14 cellular contexts compared by ENCODE assay signal in the genomic region with DNA sequence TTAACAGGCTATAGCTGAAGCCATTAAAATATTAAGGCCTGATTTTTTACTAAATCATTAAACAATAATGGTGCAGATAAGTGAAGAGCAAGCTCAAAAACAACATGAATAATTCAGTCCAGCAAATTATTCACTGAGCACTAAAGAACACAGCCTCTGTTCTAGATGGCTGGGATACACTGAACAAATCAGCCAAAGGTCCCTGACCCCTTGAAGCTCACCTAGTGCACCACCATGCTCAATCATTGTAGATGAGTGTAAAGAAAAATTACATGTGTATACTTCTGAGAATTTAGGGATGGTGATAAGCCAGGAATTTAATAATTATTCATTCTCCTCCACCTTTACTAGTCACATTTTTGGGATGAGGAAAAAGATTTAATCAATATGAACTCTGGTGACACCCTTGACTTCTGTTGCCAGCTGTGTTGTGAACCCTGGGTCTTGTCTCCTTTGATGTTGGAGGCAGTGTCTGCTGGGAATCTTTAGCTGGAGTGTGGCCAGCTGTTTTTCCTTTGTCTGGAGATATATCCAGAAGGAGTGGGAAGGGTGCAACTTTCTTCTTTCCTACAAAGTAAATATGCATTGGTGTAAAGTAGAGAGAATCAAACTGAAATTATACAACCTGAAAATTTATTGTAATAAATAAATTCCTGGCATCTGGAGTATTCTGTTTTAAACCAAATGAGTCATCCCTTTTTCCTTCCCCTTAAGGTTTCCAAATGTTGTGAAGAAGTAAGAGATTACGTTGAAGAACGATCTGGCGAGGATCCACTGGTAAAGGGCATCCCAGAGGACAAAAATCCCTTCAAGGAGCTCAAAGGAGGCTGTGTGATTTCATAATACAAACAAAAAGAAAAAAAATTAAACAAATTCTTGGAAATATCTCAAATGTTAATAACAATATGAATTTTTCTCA. TPM values are rescaled to one million over a fixed set of nuclear protein-coding genes. Genes with fewer than 3 reads are reported as not detected.
DNase-seq lines count a peak whose midpoint lies in the region; ATAC-seq and TF ChIP-seq lines count a peak whose summit lies in the region.
"Had no signal": no experiment of that assay in that cellular context is flagged by ENCODE, and none has a peak within 500 bp of the region (broad histone marks: within the 10 kb centered on the region; RNA-seq: fewer than 3 reads in every experiment).

No MANE protein-coding gene starts in this region.

- H3K9ac ChIP-seq in colonic mucosa (ENCODE audit: low read depth in 2 of 2, low read length in 2 of 2) = no peak overlapping the region

- H3K4me3 Mint-ChIP-seq in naive thymus-derived CD8-positive, alpha-beta T cell = no peak overlapping the region
- H3K4me3 Mint-ChIP-seq: activated T-helper 17 cell treated with anti-CD3 and anti-CD28 coated beads, Interleukin-2, amount 50 U/mL, for 72 hours had no signal

- H3K27me3 ChIP-seq in body of pancreas (no peaks in the 10 kb centered on the region), colonic mucosa (no peaks in the 10 kb centered on the region)
- H3K27me3 ChIP-seq: cardiac muscle cell had no signal

- H3K27ac Mint-ChIP-seq in naive thymus-derived CD8-positive, alpha-beta T cell = no peak overlapping the region
- H3K27ac Mint-ChIP-seq: activated T-helper 17 cell treated with anti-CD3 and anti-CD28 coated beads, Interleukin-2, amount 50 U/mL, for 72 hours had no signal

- H3K27ac ChIP-seq in body of pancreas (peak overlapping the region in 1 of 4 donors; percentile 57), colonic mucosa (no peak overlapping the region)
- H3K27ac ChIP-seq: cardiac muscle cell, neutrophil had no signal

- H3K9me3 ChIP-seq in body of pancreas (no peaks in the 10 kb centered on the region), colonic mucosa (no peaks in the 10 kb centered on the region)
- H3K9me3 ChIP-seq: Caco-2, neutrophil had no signal

- DNase-seq in HS-5 (ENCODE audit: low read depth) = peak; percentile 5
- peak in 3 of 4 donors; percentile 16 to 23 (median 19) for DNase-seq in body of pancreas
- peak; percentile 73 for DNase-seq in iris pigment epithelial cell (ENCODE audit: low read depth)
- DNase-seq in stromal cell of bone marrow (ENCODE audit: low read depth) = peak; percentile 67
- DNase-seq in MV-4-11 (lab: John Stamatoyannopoulos, UW) = no peak
- DNase-seq in naive thymus-derived CD8-positive, alpha-beta T cell = no peak
- no peak for DNase-seq in colonic mucosa
- DNase-seq: Caco-2, erythroblast, NCI-H1694 had no signal

- POLR2A ChIA-PET in naive thymus-derived CD8-positive, alpha-beta T cell (lab: Charles Lee) = no interaction called here

- H3K36me3 ChIP-seq in body of pancreas (replicated peaks in 1 of 2; ENCODE audit: insufficient read depth in 1 of 2, low read depth in 2 of 2) (no peaks in the 10 kb centered on the region), colonic mucosa (no peaks in the 10 kb centered on the region)
- H3K36me3 ChIP-seq: cardiac muscle cell, neutrophil had no signal

- H3K9me3 Mint-ChIP-seq in naive thymus-derived CD8-positive, alpha-beta T cell = no peaks in the 10 kb centered on the region
- H3K9me3 Mint-ChIP-seq: activated T-helper 17 cell treated with anti-CD3 and anti-CD28 coated beads, Interleukin-2, amount 50 U/mL, for 72 hours had no signal

- intact Hi-C loops in body of pancreas (cut with DNase I) (no loop called here), colonic mucosa (cut with DNase I) (no loop called here)

- ATAC-seq in body of pancreas = peak; percentile 59
- ATAC-seq in naive thymus-derived CD8-positive, alpha-beta T cell = no peak
- ATAC-seq: activated T-helper 17 cell treated with anti-CD3 and anti-CD28 coated beads, Interleukin-2, amount 50 U/mL, for 72 hours had no signal

- no peak for TF ChIP-seq CTCF in body of pancreas (IDR thresholded peaks at IDR 0.05)
- TF ChIP-seq CTCF in colonic mucosa (IDR thresholded peaks at IDR 0.05) = no peak

- H3K4me1 ChIP-seq in body of pancreas (peaks cover 12% of the 10 kb centered on the region), colonic mucosa (no peaks in the 10 kb centered on the region)
- H3K4me1 ChIP-seq: Caco-2 had no signal

- H3K4me3 ChIP-seq in body of pancreas = no peak overlapping the region
- H3K4me3 ChIP-seq in colonic mucosa = no peak overlapping the region
- H3K4me3 ChIP-seq: cardiac muscle cell had no signal

- no peak for TF ChIP-seq POLR2A in body of pancreas (IDR thresholded peaks at IDR 0.05)

- peaks cover under 1 to 14% (median 8%) of the 10 kb centered on the region in 5 donors for H3K27me3 Mint-ChIP-seq in naive thymus-derived CD8-positive, alpha-beta T cell

- 40 to 43% methylated on average over 3 of the region's 3 CpGs for WGBS in body of pancreas, 2 donors

- H3K36me3 Mint-ChIP-seq in naive thymus-derived CD8-positive, alpha-beta T cell = no peaks in the 10 kb centered on the region

- no peaks in the 10 kb centered on the region for H3K4me1 Mint-ChIP-seq in naive thymus-derived CD8-positive, alpha-beta T cell
- H3K4me1 Mint-ChIP-seq: activated T-helper 17 cell treated with anti-CD3 and anti-CD28 coated beads, Interleukin-2, amount 50 U/mL, for 72 hours had no signal

RNA-seq across cellular contexts. Expression of a gene that starts 4.0 kb away (rescaled TPM):
- total RNA-seq in body of pancreas (not detected), colonic mucosa (not detected)
- not detected for total RNA-seq in naive thymus-derived CD8-positive, alpha-beta T cell
- polyA plus RNA-seq in naive thymus-derived CD8-positive, alpha-beta T cell = not detected
- total RNA-seq: activated T-helper 17 cell treated with anti-CD3 and anti-CD28 coated beads, Interleukin-2, amount 50 U/mL, for 72 hours; cardiac muscle cell; kidney epithelial cell had no signal
- polyA plus RNA-seq: cardiac muscle cell had no signal

RNA-seq across cellular contexts. Expression of a gene that starts 11.2 kb away (rescaled TPM):
- 10 to 100 TPM in 1 of 2 donors, 1 to 10 TPM in 1; 6.6 to 11.4 TPM for total RNA-seq in body of pancreas
- total RNA-seq in naive thymus-derived CD8-positive, alpha-beta T cell = under 1 TPM in 1 of 2 experiments, not detected in 1; 0.16 TPM
- polyA plus RNA-seq in naive thymus-derived CD8-positive, alpha-beta T cell = not detected
- total RNA-seq in colonic mucosa = 1 to 10 TPM; 2.1 to 4.1 TPM
- total RNA-seq: activated T-helper 17 cell treated with anti-CD3 and anti-CD28 coated beads, Interleukin-2, amount 50 U/mL, for 72 hours; Caco-2 had no signal

RNA-seq across cellular contexts. Expression of a gene that starts 19.8 kb away (rescaled TPM):
- total RNA-seq in body of pancreas = 10 to 100 TPM in 1 of 2 donors, 1 to 10 TPM in 1; 3.3 to 10.9 TPM
- total RNA-seq in naive thymus-derived CD8-positive, alpha-beta T cell = not detected
- not detected for polyA plus RNA-seq in naive thymus-derived CD8-positive, alpha-beta T cell
- 1 to 10 TPM in 1 of 2 donors, under 1 TPM in 1; 0.30 to 1.6 TPM for total RNA-seq in colonic mucosa
- total RNA-seq: Caco-2 had no signal

Comparison
In these comparisons a context has a peak if more than half of its experiments do, and no peak if none do; other contexts are left out.
1. DNase-seq: peak in HS-5 (single experiment), body of pancreas (3 of 4), iris pigment epithelial cell (single experiment) and stromal cell of bone marrow (single experiment); none in MV-4-11 (single experiment), naive thymus-derived CD8-positive, alpha-beta T cell (0 of 10) and colonic mucosa (single experiment).